23 cellular contexts compared by ENCODE assay signal in genomic region chr17:16301963-16302855, GRCh38. TPM values are rescaled to one million over a fixed set of nuclear protein-coding genes. Genes with fewer than 3 reads are reported as not detected.
DNase-seq lines count a peak whose midpoint lies in the region; ATAC-seq, FAIRE-seq and TF ChIP-seq lines count a peak whose summit lies in the region.
"Had no signal": no experiment of that assay in that cellular context is flagged by ENCODE, and none has a peak within 500 bp of the region (broad histone marks: within the 10 kb centered on the region; RNA-seq: fewer than 3 reads in every experiment).

No MANE protein-coding gene starts in this region.

- no TSS peak for BruUV-seq in HepG2 (replicated peaks; lab: Mats Ljungman, UMichigan)

- TF ChIP-seq POLR2A in HepG2 (IDR thresholded peaks at IDR 0.05; ENCODE audit: insufficient read depth in 1 of 2, low read depth in 2 of 2, low read length in 2 of 2) (no peak), upper lobe of left lung (IDR thresholded peaks at IDR 0.05) (no peak)

- no peak for TF ChIP-seq CTCF in HepG2 (CRISPR knock-in tag; IDR thresholded peaks at IDR 0.05)
- TF ChIP-seq CTCF in upper lobe of left lung (IDR thresholded peaks at IDR 0.05), result no peak

- CTCF ChIA-PET in HepG2 (lab: Yijun Ruan, JAX; ENCODE audit: low intra/inter-chr PET ratio, low total read pairs), result no interaction called here

- TF ChIP-seq EP300 in HepG2 (IDR thresholded peaks at IDR 0.05; ENCODE audit: low read depth in 2 of 2, low read length in 2 of 2) (no peak), HepG2 (CRISPR knock-in tag; IDR thresholded peaks at IDR 0.05; ENCODE audit: borderline replicate concordance) (no peak), upper lobe of left lung (IDR thresholded peaks at IDR 0.05) (peak in 1 of 4 donors; percentile 8)

- no peak overlapping the region for H3K4me2 ChIP-seq in HepG2 (ENCODE audit: low read depth, low read length)

- H3K79me2 ChIP-seq in HepG2 (ENCODE audit: insufficient read depth, low read length), result no peaks in the 10 kb centered on the region

- H3K4me3 Mint-ChIP-seq in activated naive CD8-positive, alpha-beta T cell, result no peak overlapping the region
- no peak overlapping the region for H3K4me3 Mint-ChIP-seq in activated naive CD8-positive, alpha-beta T cell treated with anti-CD3 and anti-CD28 coated beads for 36 hours
- H3K4me3 Mint-ChIP-seq in activated T-helper 2 cell treated with anti-CD3 and anti-CD28 coated beads, Interferon-gamma antibody, Interleukin-2, Interleukin-4, amounts not matched to agents 10 μg/mL and 5 μg/mL and 100 μg/mL, durations not matched to agents 14 hours and 24 hours and 36 hours (ENCODE audit: low read depth), result no peak overlapping the region
- H3K4me3 Mint-ChIP-seq: activated naive CD8-positive, alpha-beta T cell treated with anti-CD3 and anti-CD28 coated beads, Interleukin-2, amount 50 U/mL, for 24 hours had no signal

- H3K4me1 Mint-ChIP-seq in activated naive CD8-positive, alpha-beta T cell (ENCODE audit: low read depth), result peaks cover 12% of the 10 kb centered on the region
- peaks cover 11% of the 10 kb centered on the region for H3K4me1 Mint-ChIP-seq in activated naive CD8-positive, alpha-beta T cell treated with anti-CD3 and anti-CD28 coated beads for 36 hours
- H3K4me1 Mint-ChIP-seq in activated T-helper 2 cell treated with anti-CD3 and anti-CD28 coated beads, Interferon-gamma antibody, Interleukin-2, Interleukin-4, amounts not matched to agents 10 μg/mL and 5 μg/mL and 100 μg/mL, durations not matched to agents 14 hours and 24 hours and 36 hours (ENCODE audit: low read depth), result peaks cover 1% of the 10 kb centered on the region

- 94% methylated on average over 13 of the region's 13 CpGs for WGBS in HepG2 (ENCODE audit: low lambda C conversion rate)
- 88 to 90% methylated on average over 13 of the region's 13 CpGs for WGBS in upper lobe of left lung, 2 donors

- intact Hi-C loops in activated T-helper 2 cell treated with anti-CD3 and anti-CD28 coated beads, Interferon-gamma antibody, Interleukin-2, Interleukin-4, amounts not matched to agents 10 μg/mL and 5 μg/mL and 100 μg/mL, durations not matched to agents 14 hours and 24 hours and 36 hours (cut with micrococcal nuclease), result no loop called here
- intact Hi-C loops in HepG2 (cut with micrococcal nuclease; ENCODE audit: unreplicated experiment), result no loop called here

- DNase-seq in activated naive CD8-positive, alpha-beta T cell treated with anti-CD3 and anti-CD28 coated beads for 36 hours, result no peak
- no peak for DNase-seq in activated T-helper 2 cell treated with anti-CD3 and anti-CD28 coated beads, Interferon-gamma antibody, Interleukin-2, Interleukin-4, amounts not matched to agents 10 μg/mL and 5 μg/mL and 100 μg/mL, durations not matched to agents 14 hours and 24 hours and 36 hours (ENCODE audit: low spot score)
- DNase-seq in HepG2 (ENCODE audit: low spot score), result no peak
- no peak for DNase-seq in upper lobe of left lung
- no peak for DNase-seq in activated CD4-positive, alpha-beta T cell treated with anti-CD3 and anti-CD28 coated beads, Interleukin-2, amount 50 U/mL, for 48 hours
- no peak for DNase-seq in HCEC 1CT
- DNase-seq in UCSD-AML1 (lab: John Stamatoyannopoulos, UW; ENCODE audit: unreplicated experiment), result no peak
- DNase-seq: activated CD4-positive, CD25-positive, alpha-beta regulatory T cell; activated naive CD8-positive, alpha-beta T cell treated with anti-CD3 and anti-CD28 coated beads, Interleukin-2, amount 50 U/mL, for 24 hours; activated T-cell treated with anti-CD3 and anti-CD28 coated beads, Interleukin-2, amount 50 U/mL, for 48 hours; body of pancreas; heart right ventricle; naive thymus-derived CD4-positive, alpha-beta T cell; NCI-H187 treated with DMSO at 0.1 percent for 48 hours had no signal

- ATAC-seq in HepG2, result no peak
- ATAC-seq in upper lobe of left lung (ENCODE audit: low FRiP score in 2 of 2), result no peak
- ATAC-seq: activated naive CD8-positive, alpha-beta T cell treated with anti-CD3 and anti-CD28 coated beads, Interleukin-2, amount 50 U/mL, for 24 hours; body of pancreas; heart right ventricle; K562; naive thymus-derived CD4-positive, alpha-beta T cell; pancreas; sciatic nerve had no signal

- H3K9me3 ChIP-seq in HepG2 (ENCODE audit: low read length) (no peaks in the 10 kb centered on the region), upper lobe of left lung (no peaks in the 10 kb centered on the region)
- H3K9me3 ChIP-seq: BLaER1, body of pancreas, heart right ventricle, pancreas, SJSA1, thoracic aorta had no signal

- peak overlapping the region; percentile 54 for H3K27ac Mint-ChIP-seq in activated naive CD8-positive, alpha-beta T cell
- H3K27ac Mint-ChIP-seq in activated naive CD8-positive, alpha-beta T cell treated with anti-CD3 and anti-CD28 coated beads for 36 hours, result no peak overlapping the region
- peak overlapping the region; percentile 79 for H3K27ac Mint-ChIP-seq in activated T-helper 2 cell treated with anti-CD3 and anti-CD28 coated beads, Interferon-gamma antibody, Interleukin-2, Interleukin-4, amounts not matched to agents 10 μg/mL and 5 μg/mL and 100 μg/mL, durations not matched to agents 14 hours and 24 hours and 36 hours
- H3K27ac Mint-ChIP-seq: activated naive CD8-positive, alpha-beta T cell treated with anti-CD3 and anti-CD28 coated beads, Interleukin-2, amount 50 U/mL, for 24 hours had no signal

- H3K27ac ChIP-seq in HepG2 (ENCODE audit: extremely low read length, insufficient read depth, low read length) (peak overlapping the region; percentile 51), upper lobe of left lung (peak overlapping the region in 3 of 4 donors; percentile 17 to 48 (median 39))
- H3K27ac ChIP-seq: body of pancreas, coronary artery, heart right ventricle, pancreas, SJSA1, thoracic aorta had no signal

- no peak overlapping the region for H3K4me3 ChIP-seq in HepG2 (replicated peaks in 1 of 3; ENCODE audit: insufficient read depth in 1 of 3, low read depth in 2 of 3, low read length in 3 of 3)
- H3K4me3 ChIP-seq in upper lobe of left lung, result no peak overlapping the region
- H3K4me3 ChIP-seq: BLaER1, body of pancreas, coronary artery, heart right ventricle, K562, pancreas, SJSA1, thoracic aorta had no signal

- FAIRE-seq in HepG2 (lab: Jason Lieb, UNC), result no peak
- FAIRE-seq: endometrium, K562, pancreas had no signal

- H3K27me3 Mint-ChIP-seq in activated naive CD8-positive, alpha-beta T cell, result no peaks in the 10 kb centered on the region
- H3K27me3 Mint-ChIP-seq in activated naive CD8-positive, alpha-beta T cell treated with anti-CD3 and anti-CD28 coated beads for 36 hours, result no peaks in the 10 kb centered on the region
- no peaks in the 10 kb centered on the region for H3K27me3 Mint-ChIP-seq in activated T-helper 2 cell treated with anti-CD3 and anti-CD28 coated beads, Interferon-gamma antibody, Interleukin-2, Interleukin-4, amounts not matched to agents 10 μg/mL and 5 μg/mL and 100 μg/mL, durations not matched to agents 14 hours and 24 hours and 36 hours (ENCODE audit: low read depth)
- H3K27me3 Mint-ChIP-seq: activated naive CD8-positive, alpha-beta T cell treated with anti-CD3 and anti-CD28 coated beads, Interleukin-2, amount 50 U/mL, for 24 hours; naive thymus-derived CD4-positive, alpha-beta T cell had no signal

- H3K4me1 ChIP-seq in HepG2 (ENCODE audit: insufficient read depth, low read length) (peaks cover 87% of the 10 kb centered on the region), upper lobe of left lung (no peaks in the 10 kb centered on the region)
- H3K4me1 ChIP-seq: heart right ventricle, SJSA1 had no signal

- no peak for TF ChIP-seq RAD21 in HepG2 (CRISPR knock-in tag; IDR thresholded peaks at IDR 0.05)

- H3K36me3 ChIP-seq in HepG2 (replicated peaks in 1 of 2; ENCODE audit: control insufficient read depth in 1 of 2, insufficient read depth in 2 of 2, low read length in 2 of 2), result peaks cover 0 to 5% of the 10 kb centered on the region in 2 experiments; a peak in 1 of 5 replicates
- peaks cover 0 to 22% (median 0%) of the 10 kb centered on the region in 4 donors for H3K36me3 ChIP-seq in upper lobe of left lung
- H3K36me3 ChIP-seq: pancreas, thoracic aorta had no signal

- POLR2A ChIA-PET in HepG2 (lab: Yijun Ruan, JAX), result interaction anchor here (1.3 to 11.1 kb wide), 7 partner anchors 12 to 136 kb away, joined by 4 to 111 read pairs (median 11); partner anchors contain the start of genes CENPV, NCOR1 and UBB

- no peaks in the 10 kb centered on the region for H3K9me3 Mint-ChIP-seq in activated naive CD8-positive, alpha-beta T cell (ENCODE audit: low read depth)
- no peaks in the 10 kb centered on the region for H3K9me3 Mint-ChIP-seq in activated naive CD8-positive, alpha-beta T cell treated with anti-CD3 and anti-CD28 coated beads for 36 hours
- H3K9me3 Mint-ChIP-seq in activated T-helper 2 cell treated with anti-CD3 and anti-CD28 coated beads, Interferon-gamma antibody, Interleukin-2, Interleukin-4, amounts not matched to agents 10 μg/mL and 5 μg/mL and 100 μg/mL, durations not matched to agents 14 hours and 24 hours and 36 hours, result no peaks in the 10 kb centered on the region
- H3K9me3 Mint-ChIP-seq: activated naive CD8-positive, alpha-beta T cell treated with anti-CD3 and anti-CD28 coated beads, Interleukin-2, amount 50 U/mL, for 24 hours; naive thymus-derived CD4-positive, alpha-beta T cell had no signal

- in situ Hi-C loops in HepG2 (cut with HindIII; ENCODE audit: extremely low pct_ligation_motif_present, low pct_unique_long_range_greater_than_20kb), result no loop called here

- H4K20me1 ChIP-seq in HepG2 (ENCODE audit: insufficient read depth, low read length), result no peaks in the 10 kb centered on the region
- H4K20me1 ChIP-seq: BLaER1 had no signal

- H3K27me3 ChIP-seq in HepG2 (ENCODE audit: control insufficient read depth in 1 of 2, insufficient read depth in 2 of 2, low read length in 2 of 2) (no peaks in the 10 kb centered on the region), upper lobe of left lung (no peaks in the 10 kb centered on the region)
- H3K27me3 ChIP-seq: BLaER1, body of pancreas, heart right ventricle, pancreas, SJSA1 had no signal

- H3K36me3 Mint-ChIP-seq in activated naive CD8-positive, alpha-beta T cell, result peaks cover 6% of the 10 kb centered on the region
- peaks cover 7% of the 10 kb centered on the region for H3K36me3 Mint-ChIP-seq in activated naive CD8-positive, alpha-beta T cell treated with anti-CD3 and anti-CD28 coated beads for 36 hours
- peaks cover 8% of the 10 kb centered on the region for H3K36me3 Mint-ChIP-seq in activated T-helper 2 cell treated with anti-CD3 and anti-CD28 coated beads, Interferon-gamma antibody, Interleukin-2, Interleukin-4, amounts not matched to agents 10 μg/mL and 5 μg/mL and 100 μg/mL, durations not matched to agents 14 hours and 24 hours and 36 hours (ENCODE audit: low read depth)

- H3K9ac ChIP-seq in HepG2 (ENCODE audit: insufficient read depth, low read depth, low read length), result no peak overlapping the region
- H3K9ac ChIP-seq: BLaER1 had no signal

- no peak overlapping the region for H2AFZ ChIP-seq in HepG2 (ENCODE audit: low read length)

RNA-seq across cellular contexts. Expression of gene CENPV, which starts 51.1 kb away (rescaled TPM):
- total RNA-seq in activated naive CD8-positive, alpha-beta T cell treated with anti-CD3 and anti-CD28 coated beads for 36 hours, result 100 to 1,000 TPM; 145 to 154 TPM
- 65.8 and 69.9 TPM in 2 replicates for total RNA-seq in activated T-helper 2 cell treated with anti-CD3 and anti-CD28 coated beads, Interferon-gamma antibody, Interleukin-2, Interleukin-4, amounts not matched to agents 10 μg/mL and 5 μg/mL and 100 μg/mL, durations not matched to agents 14 hours and 24 hours and 36 hours
- total RNA-seq in HepG2 (2016; rRNA removed; fragmentation: Illumina TruSeq; extraction: Trizol) (216 and 292 TPM in 2 replicates), upper lobe of left lung (10 to 100 TPM in 4 of 6 donors, 1 to 10 TPM in 2; 3.4 to 30.4 (median 11.1) TPM)
- total RNA-seq in HepG2 (2016; cell fraction: cytosol; rRNA removed; fragmentation: Illumina TruSeq; extraction: Trizol; ENCODE audit: low read depth), result 661 and 704 TPM in 2 replicates
- 238 and 290 TPM in 2 replicates for total RNA-seq in HepG2 (2016; cell fraction: insoluble cytoplasmic fraction; rRNA removed; fragmentation: Illumina TruSeq; extraction: Trizol)
- 633 and 641 TPM in 2 replicates for total RNA-seq in HepG2 (2016; cell fraction: membrane; rRNA removed; fragmentation: Illumina TruSeq; extraction: Trizol)
- total RNA-seq in HepG2 (2016; cell fraction: nucleus; rRNA removed; fragmentation: Illumina TruSeq; extraction: Trizol), result 133 and 151 TPM in 2 replicates
- 159 and 193 TPM in 2 replicates for polyA plus RNA-seq in HepG2 (2011; rRNA removed)
- polyA plus RNA-seq in HepG2 (2011; cell fraction: cytosol; rRNA removed), result 149 and 152 TPM in 2 replicates
- 166 and 206 TPM in 2 replicates for polyA plus RNA-seq in HepG2 (2011; cell fraction: nucleus; rRNA removed)
- polyA plus RNA-seq in HepG2 (2012), result 145 and 146 TPM in 2 replicates
- polyA plus RNA-seq in HepG2 (2016; cell fraction: cytosol; fragmentation: Illumina TruSeq; extraction: Trizol; ENCODE audit: low read depth), result 677 and 732 TPM in 2 replicates
- polyA plus RNA-seq in HepG2 (2016; cell fraction: insoluble cytoplasmic fraction; fragmentation: Illumina TruSeq; extraction: Trizol; ENCODE audit: low read depth), result 223 and 226 TPM in 2 replicates
- 572 and 580 TPM in 2 replicates for polyA plus RNA-seq in HepG2 (2016; cell fraction: membrane; fragmentation: Illumina TruSeq; extraction: Trizol; ENCODE audit: low read depth)
- polyA plus RNA-seq in HepG2 (2016; cell fraction: nucleus; fragmentation: Illumina TruSeq; extraction: Trizol; ENCODE audit: insufficient read depth, low read depth), result 273 and 282 TPM in 2 replicates
- 85.8 and 95.1 TPM in 2 replicates for polyA minus RNA-seq in HepG2 (2011; rRNA and poly(A)+ RNA removed; ENCODE audit: low replicate concordance)
- 30.3 and 32.7 TPM in 2 replicates for polyA minus RNA-seq in HepG2 (2011; cell fraction: cytosol; rRNA and poly(A)+ RNA removed)
- 68.9 and 72.5 TPM in 2 replicates for polyA minus RNA-seq in HepG2 (2011; cell fraction: nucleus; rRNA and poly(A)+ RNA removed)
